In the genomic region with DNA sequence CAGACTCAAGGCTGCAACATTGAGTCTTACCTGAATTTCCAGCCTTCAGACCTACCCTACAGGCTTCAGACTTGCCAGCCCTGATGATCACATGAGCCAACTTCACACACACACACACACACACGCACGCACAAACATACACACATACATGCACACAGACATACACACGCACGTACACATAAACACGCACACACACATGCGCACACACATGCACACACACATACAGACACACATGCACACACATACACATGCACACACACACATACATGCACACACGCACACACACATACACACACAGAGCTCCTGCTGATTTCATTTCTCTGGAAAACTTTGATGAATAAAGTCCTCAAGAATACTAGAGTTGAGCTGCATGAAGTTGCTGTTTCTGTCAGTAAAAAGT, we compare ENCODE assay signal across 1 cellular context.
TF ChIP-seq lines count a peak whose summit lies in the region.

No MANE protein-coding gene starts in this region.

TF ChIP-seq in IMR-90, 13 proteins besides CTCF, POLR2A, EP300 and RAD21 (continued from another document):
- TF ChIP-seq, protein P1, sequence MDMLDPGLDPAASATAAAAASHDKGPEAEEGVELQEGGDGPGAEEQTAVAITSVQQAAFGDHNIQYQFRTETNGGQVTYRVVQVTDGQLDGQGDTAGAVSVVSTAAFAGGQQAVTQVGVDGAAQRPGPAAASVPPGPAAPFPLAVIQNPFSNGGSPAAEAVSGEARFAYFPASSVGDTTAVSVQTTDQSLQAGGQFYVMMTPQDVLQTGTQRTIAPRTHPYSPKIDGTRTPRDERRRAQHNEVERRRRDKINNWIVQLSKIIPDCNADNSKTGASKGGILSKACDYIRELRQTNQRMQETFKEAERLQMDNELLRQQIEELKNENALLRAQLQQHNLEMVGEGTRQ (IDR thresholded peaks at IDR 0.05; ENCODE audit: low read depth, low read length): no peak
- TF ChIP-seq MAZ (IDR thresholded peaks at IDR 0.05; ENCODE audit: borderline replicate concordance, low read depth, low read length): no peak
- no peak for TF ChIP-seq MXI1 (IDR thresholded peaks at IDR 0.05; ENCODE audit: borderline replicate concordance, low read depth, low read length)
- no peak for TF ChIP-seq RFX5 (IDR thresholded peaks at IDR 0.05; ENCODE audit: low read depth, low read length)
- no peak for TF ChIP-seq SMC3 (IDR thresholded peaks at IDR 0.05; ENCODE audit: low read depth, low read length)
- TF ChIP-seq MAFK (IDR thresholded peaks at IDR 0.05; ENCODE audit: low read depth, low read length): no peak
- TF ChIP-seq, protein P2, sequence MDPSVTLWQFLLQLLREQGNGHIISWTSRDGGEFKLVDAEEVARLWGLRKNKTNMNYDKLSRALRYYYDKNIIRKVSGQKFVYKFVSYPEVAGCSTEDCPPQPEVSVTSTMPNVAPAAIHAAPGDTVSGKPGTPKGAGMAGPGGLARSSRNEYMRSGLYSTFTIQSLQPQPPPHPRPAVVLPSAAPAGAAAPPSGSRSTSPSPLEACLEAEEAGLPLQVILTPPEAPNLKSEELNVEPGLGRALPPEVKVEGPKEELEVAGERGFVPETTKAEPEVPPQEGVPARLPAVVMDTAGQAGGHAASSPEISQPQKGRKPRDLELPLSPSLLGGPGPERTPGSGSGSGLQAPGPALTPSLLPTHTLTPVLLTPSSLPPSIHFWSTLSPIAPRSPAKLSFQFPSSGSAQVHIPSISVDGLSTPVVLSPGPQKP (IDR thresholded peaks at IDR 0.05; ENCODE audit: borderline replicate concordance, low read depth, low read length): no peak
- TF ChIP-seq BHLHE40 (IDR thresholded peaks at IDR 0.05; ENCODE audit: low read depth, low read length): no peak
- no peak for TF ChIP-seq NFE2L2 (IDR thresholded peaks at IDR 0.05; ENCODE audit: low read depth, low read length)
- TF ChIP-seq CHD1 (IDR thresholded peaks at IDR 0.05; ENCODE audit: low read depth, low read length): no peak
